8 cellular contexts compared by ENCODE assay signal in the genomic region with DNA sequence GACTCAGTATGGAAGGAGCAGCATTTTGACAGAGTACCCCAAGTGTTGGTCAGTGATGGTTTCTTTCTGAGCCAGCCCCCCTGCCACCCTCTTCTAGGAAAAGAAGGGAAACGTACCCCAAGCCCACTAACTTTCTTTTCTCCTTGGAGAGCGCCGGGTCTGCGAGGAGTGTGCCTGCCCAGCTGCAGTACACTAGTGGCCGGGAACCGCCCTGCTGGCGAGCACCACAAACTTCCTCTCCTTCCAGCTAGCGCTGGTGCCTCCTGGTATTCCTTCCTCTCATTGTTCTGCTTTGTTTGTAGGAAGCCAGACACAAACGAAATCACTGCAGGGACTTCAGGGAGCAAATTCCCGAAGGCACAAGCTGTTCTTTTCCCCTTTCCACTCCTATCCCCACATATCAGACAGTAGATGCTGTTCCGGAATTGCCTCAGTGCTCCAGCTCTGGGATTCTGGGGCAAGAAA. TPM values are rescaled to one million over a fixed set of nuclear protein-coding genes. Genes with fewer than 3 reads are reported as not detected.
DNase-seq lines count a peak whose midpoint lies in the region; TF ChIP-seq lines count a peak whose summit lies in the region.

No MANE protein-coding gene starts in this region.

- peaks cover 75% of the 10 kb centered on the region for H3K27me3 Mint-ChIP-seq in activated T-cell treated with anti-CD3 and anti-CD28 coated beads, Interleukin-2, amount 50 U/mL, for 24 hours

- CTCF ChIA-PET in HEK293 (lab: Yijun Ruan, JAX), result interaction anchor here (0.5 to 1.3 kb wide), 4 partner anchors 53 to 564 kb away, joined by 3 to 7 read pairs (median 4); no protein-coding TSS in a partner anchor

- H3K4me2 ChIP-seq in smooth muscle cell, result peak overlapping the region; percentile 99

- no peak overlapping the region for H3K4me3 Mint-ChIP-seq in activated T-cell treated with anti-CD3 and anti-CD28 coated beads, Interleukin-2, amount 50 U/mL, for 24 hours

- H3K4me3 ChIP-seq in HEK293 (ENCODE audit: low read depth, low read length) (peak overlapping the region; percentile 57), ascending aorta (peak overlapping the region; percentile 66 to 75), smooth muscle cell (peak overlapping the region; percentile 71)

- no peaks in the 10 kb centered on the region for H3K36me3 ChIP-seq in HEK293 (ENCODE audit: control insufficient read depth in 2 of 2, insufficient read depth in 1 of 2, low read length in 2 of 2)
- no peaks in the 10 kb centered on the region for H3K36me3 ChIP-seq in ascending aorta
- H3K36me3 ChIP-seq in smooth muscle cell (ENCODE audit: low read depth), result no peaks in the 10 kb centered on the region

- no peak overlapping the region for H3K9ac ChIP-seq in smooth muscle cell (ENCODE audit: low read depth)

- TF ChIP-seq CTCF in HEK293 (tag by site-specific recombination; IDR thresholded peaks at IDR 0.05) (peak; percentile 22), ascending aorta (IDR thresholded peaks at IDR 0.05) (no peak), smooth muscle cell (IDR thresholded peaks at IDR 0.05; ENCODE audit: borderline replicate concordance, insufficient read depth, poor library complexity, severe bottlenecking) (no peak)

- intact Hi-C loops in ascending aorta (cut with DNase I), result loop anchor here (5.0 to 10.0 kb wide), 2 partner anchors 339 to 1332 kb away; no protein-coding TSS in a partner anchor

- H3K9me3 Mint-ChIP-seq in activated T-cell treated with anti-CD3 and anti-CD28 coated beads, Interleukin-2, amount 50 U/mL, for 24 hours, result no peaks in the 10 kb centered on the region

- 10% methylated on average over 11 of the region's 11 CpGs for WGBS in smooth muscle cell (ENCODE audit: low lambda C conversion rate)

- H3K4me1 ChIP-seq in HEK293 (ENCODE audit: control insufficient read depth, insufficient read depth, low read length), result no peaks in the 10 kb centered on the region
- H3K4me1 ChIP-seq in ascending aorta, result peaks cover 0 to 4% of the 10 kb centered on the region in 2 donors
- peaks cover 23% of the 10 kb centered on the region for H3K4me1 ChIP-seq in smooth muscle cell (ENCODE audit: low read depth)

- H3K27ac ChIP-seq in HEK293 (ENCODE audit: extremely low read depth, low read depth, low read length) (no peak overlapping the region; the same call in 1 of the 2 replicates), ascending aorta (peak overlapping the region; percentile 3 to 24), smooth muscle cell (ENCODE audit: low read depth) (no peak overlapping the region)

- POLR2A ChIA-PET in HEK293 (lab: Yijun Ruan, JAX), result no interaction called here

- no peak overlapping the region for H3K27ac Mint-ChIP-seq in activated T-cell treated with anti-CD3 and anti-CD28 coated beads, Interleukin-2, amount 50 U/mL, for 24 hours

- H3K9me3 ChIP-seq in HEK293 (ENCODE audit: control insufficient read depth, insufficient read depth, low read depth, low read length) (no peaks in the 10 kb centered on the region), ascending aorta (no peaks in the 10 kb centered on the region), smooth muscle cell (replicated peaks; ENCODE audit: low read depth) (no peaks in the 10 kb centered on the region)

- peak; percentile 32 for DNase-seq in 8988T
- DNase-seq in ascending aorta (ENCODE audit: low spot score in 2 of 2), result peak in 1 of 2 donors; percentile 67
- DNase-seq in iPS-NIHi11 (ENCODE audit: low spot score), result peak; percentile 53
- DNase-seq in smooth muscle cell (lab: John Stamatoyannopoulos, UW; ENCODE audit: unreplicated experiment), result no peak
- DNase-seq in SK-N-DZ (ENCODE audit: low spot score), result no peak
- DNase-seq in activated T-cell treated with anti-CD3 and anti-CD28 coated beads, Interleukin-2, amount 50 U/mL, for 24 hours, result no peak
- no peak for DNase-seq in GDM1 (lab: John Stamatoyannopoulos, UW)

- H4K20me1 ChIP-seq in smooth muscle cell (ENCODE audit: low read depth), result no peaks in the 10 kb centered on the region

- no peaks in the 10 kb centered on the region for H3F3A ChIP-seq in smooth muscle cell (ENCODE audit: low read depth)

- H3K79me2 ChIP-seq in smooth muscle cell (ENCODE audit: low read depth), result no peaks in the 10 kb centered on the region

- H2AFZ ChIP-seq in smooth muscle cell (ENCODE audit: low read depth), result peak overlapping the region; percentile 71

- H3K4me1 Mint-ChIP-seq in activated T-cell treated with anti-CD3 and anti-CD28 coated beads, Interleukin-2, amount 50 U/mL, for 24 hours (ENCODE audit: low read depth), result peaks cover 7% of the 10 kb centered on the region

- H3K36me3 Mint-ChIP-seq in activated T-cell treated with anti-CD3 and anti-CD28 coated beads, Interleukin-2, amount 50 U/mL, for 24 hours (ENCODE audit: low read depth), result no peaks in the 10 kb centered on the region

- H3K27me3 ChIP-seq in ascending aorta (no peaks in the 10 kb centered on the region), smooth muscle cell (ENCODE audit: low read depth) (peaks cover 67% of the 10 kb centered on the region)

TF ChIP-seq in HEK293, 187 proteins besides CTCF, POLR2A, EP300 and RAD21:
- peak; percentile 65; the same call in 1 of the 2 replicates for TF ChIP-seq ZNF335 (tag by site-specific recombination; conservative IDR thresholded peaks at IDR 0.05)
- TF ChIP-seq, protein P1, sequence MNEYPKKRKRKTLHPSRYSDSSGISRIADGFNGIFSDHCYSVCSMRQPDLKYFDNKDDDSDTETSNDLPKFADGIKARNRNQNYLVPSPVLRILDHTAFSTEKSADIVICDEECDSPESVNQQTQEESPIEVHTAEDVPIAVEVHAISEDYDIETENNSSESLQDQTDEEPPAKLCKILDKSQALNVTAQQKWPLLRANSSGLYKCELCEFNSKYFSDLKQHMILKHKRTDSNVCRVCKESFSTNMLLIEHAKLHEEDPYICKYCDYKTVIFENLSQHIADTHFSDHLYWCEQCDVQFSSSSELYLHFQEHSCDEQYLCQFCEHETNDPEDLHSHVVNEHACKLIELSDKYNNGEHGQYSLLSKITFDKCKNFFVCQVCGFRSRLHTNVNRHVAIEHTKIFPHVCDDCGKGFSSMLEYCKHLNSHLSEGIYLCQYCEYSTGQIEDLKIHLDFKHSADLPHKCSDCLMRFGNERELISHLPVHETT (tag by site-specific recombination; IDR thresholded peaks at IDR 0.05), result no peak
- TF ChIP-seq, protein P2, sequence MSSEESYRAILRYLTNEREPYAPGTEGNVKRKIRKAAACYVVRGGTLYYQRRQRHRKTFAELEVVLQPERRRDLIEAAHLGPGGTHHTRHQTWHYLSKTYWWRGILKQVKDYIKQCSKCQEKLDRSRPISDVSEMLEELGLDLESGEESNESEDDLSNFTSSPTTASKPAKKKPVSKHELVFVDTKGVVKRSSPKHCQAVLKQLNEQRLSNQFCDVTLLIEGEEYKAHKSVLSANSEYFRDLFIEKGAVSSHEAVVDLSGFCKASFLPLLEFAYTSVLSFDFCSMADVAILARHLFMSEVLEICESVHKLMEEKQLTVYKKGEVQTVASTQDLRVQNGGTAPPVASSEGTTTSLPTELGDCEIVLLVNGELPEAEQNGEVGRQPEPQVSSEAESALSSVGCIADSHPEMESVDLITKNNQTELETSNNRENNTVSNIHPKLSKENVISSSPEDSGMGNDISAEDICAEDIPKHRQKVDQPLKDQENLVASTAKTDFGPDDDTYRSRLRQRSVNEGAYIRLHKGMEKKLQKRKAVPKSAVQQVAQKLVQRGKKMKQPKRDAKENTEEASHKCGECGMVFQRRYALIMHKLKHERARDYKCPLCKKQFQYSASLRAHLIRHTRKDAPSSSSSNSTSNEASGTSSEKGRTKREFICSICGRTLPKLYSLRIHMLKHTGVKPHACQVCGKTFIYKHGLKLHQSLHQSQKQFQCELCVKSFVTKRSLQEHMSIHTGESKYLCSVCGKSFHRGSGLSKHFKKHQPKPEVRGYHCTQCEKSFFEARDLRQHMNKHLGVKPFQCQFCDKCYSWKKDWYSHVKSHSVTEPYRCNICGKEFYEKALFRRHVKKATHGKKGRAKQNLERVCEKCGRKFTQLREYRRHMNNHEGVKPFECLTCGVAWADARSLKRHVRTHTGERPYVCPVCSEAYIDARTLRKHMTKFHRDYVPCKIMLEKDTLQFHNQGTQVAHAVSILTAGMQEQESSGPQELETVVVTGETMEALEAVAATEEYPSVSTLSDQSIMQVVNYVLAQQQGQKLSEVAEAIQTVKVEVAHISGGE (tag by site-specific recombination; conservative IDR thresholded peaks at IDR 0.05; ENCODE audit: low read depth), result peak; percentile 94
- TF ChIP-seq ZNF600 (tag by site-specific recombination; IDR thresholded peaks at IDR 0.05), result peak; percentile 51; the same call in 1 of the 2 replicates
- TF ChIP-seq ZNF132 (tag by site-specific recombination; IDR thresholded peaks at IDR 0.05; ENCODE audit: borderline replicate concordance), result no peak
TF ChIP-seq in HEK293: peak in this region for 3.

RNA-seq across cellular contexts. Expression of a gene that starts 1.8 kb away (rescaled TPM):
- total RNA-seq in ascending aorta, result 15.0 TPM
- total RNA-seq in smooth muscle cell, result 2.0 and 2.1 TPM in 2 replicates
- polyA plus RNA-seq in smooth muscle cell, result 0.67 and 2.4 TPM in 2 replicates
- 0.24 and 0.42 TPM in 2 replicates for polyA plus RNA-seq in SK-N-DZ (2014; cell fraction: cytosol; rRNA removed)
- polyA plus RNA-seq in SK-N-DZ (2014; cell fraction: nucleus; rRNA removed), result 0.16 TPM in 1 of 2 replicates, not detected in the other

Comparison
In these comparisons a context has a peak if more than half of its experiments do, and no peak if none do; other contexts are left out.
1. DNase-seq: peak in 8988T (single experiment) and iPS-NIHi11 (single experiment); none in smooth muscle cell (single experiment), SK-N-DZ (single experiment), activated T-cell treated with anti-CD3 and anti-CD28 coated beads, Interleukin-2, amount 50 U/mL, for 24 hours (single experiment) and GDM1 (single experiment).
2. H3K27ac ChIP-seq: peak in ascending aorta (2 of 2); none in HEK293 (single experiment) and smooth muscle cell (single experiment).
3. Peak in every context shown above with its lines, with median percentiles within 50 percentile points of each other: H3K4me3 ChIP-seq.